ENCODE assay signal across 9 cellular contexts in the genomic region with DNA sequence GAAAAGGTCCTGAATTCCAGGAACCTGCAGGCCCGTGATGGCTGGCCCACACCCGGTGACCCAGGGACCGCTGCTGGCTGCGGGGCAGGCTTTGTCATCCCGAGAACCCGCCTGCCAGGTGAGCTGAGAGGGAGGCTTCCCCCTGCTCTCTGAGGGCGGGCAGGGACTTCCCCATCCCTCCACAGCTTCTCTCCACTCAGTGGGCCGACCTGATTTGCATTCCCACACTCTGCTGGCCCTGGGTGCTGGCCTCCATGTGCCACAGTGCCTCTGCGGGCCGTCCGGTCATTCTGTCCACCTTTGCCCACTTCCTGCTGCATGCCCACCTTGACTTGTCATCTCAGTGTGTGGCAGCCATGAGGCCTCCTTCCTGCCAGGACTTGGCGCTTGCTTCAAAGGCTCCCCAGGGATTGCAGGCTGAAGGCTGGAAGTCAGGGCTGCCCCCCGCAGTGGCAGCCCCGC. TPM values are rescaled to one million over a fixed set of nuclear protein-coding genes. Genes with fewer than 3 reads are reported as not detected.
DNase-seq lines count a peak whose midpoint lies in the region; ATAC-seq and TF ChIP-seq lines count a peak whose summit lies in the region.
"Had no signal": no experiment of that assay in that cellular context is flagged by ENCODE, and none has a peak within 500 bp of the region (broad histone marks: within the 10 kb centered on the region; RNA-seq: fewer than 3 reads in every experiment).

No MANE protein-coding gene starts in this region.

- DNase-seq in mucosa of descending colon: no peak
- DNase-seq in AG08396 (ENCODE audit: low spot score): no peak
- DNase-seq in NCI-H510A treated with DMSO at 0.1 percent for 48 hours (lab: John Stamatoyannopoulos, UW): no peak
- no peak for DNase-seq in chondrocyte (ENCODE audit: low spot score)
- no peak for DNase-seq in HEK293T (ENCODE audit: extremely low spot score)

- no peaks in the 10 kb centered on the region for H3K9me3 Mint-ChIP-seq in chondrocyte (ENCODE audit: low read depth)

- no peaks in the 10 kb centered on the region for H3K27me3 Mint-ChIP-seq in chondrocyte (ENCODE audit: low read depth)

- peaks cover 49% of the 10 kb centered on the region for H3K4me1 Mint-ChIP-seq in chondrocyte (ENCODE audit: low read depth)

- no peak overlapping the region for H3K27ac Mint-ChIP-seq in chondrocyte (ENCODE audit: unreplicated experiment)

- H3K4me3 ChIP-seq in mucosa of descending colon: no peak overlapping the region

- peaks cover 9% of the 10 kb centered on the region for H3K4me1 ChIP-seq in mucosa of descending colon (ENCODE audit: low read depth)

- POLR2A ChIA-PET in HEK293T (lab: Yijun Ruan, JAX): no interaction called here

- no peaks in the 10 kb centered on the region for H3K36me3 Mint-ChIP-seq in chondrocyte (ENCODE audit: low read depth)

- no peaks in the 10 kb centered on the region for H3K36me3 ChIP-seq in mucosa of descending colon (ENCODE audit: low read depth)

- TF ChIP-seq CTCF in mucosa of descending colon (IDR thresholded peaks at IDR 0.05) (no peak), chondrocyte (IDR thresholded peaks at IDR 0.05) (no peak)

- H3K4me3 Mint-ChIP-seq in chondrocyte (ENCODE audit: unreplicated experiment): no peak overlapping the region

- CTCF ChIA-PET in HEK293T (lab: Yijun Ruan, JAX): no interaction called here

- H3K9me3 ChIP-seq in mucosa of descending colon: no peaks in the 10 kb centered on the region

- intact Hi-C loops in mucosa of descending colon (cut with DNase I, micrococcal nuclease): no loop called here

- ATAC-seq in GM18508 (IDR thresholded peaks at IDR 0.05; ENCODE audit: insufficient read depth, unreplicated experiment) (peak; percentile 72), GM21381 (IDR thresholded peaks at IDR 0.05; ENCODE audit: unreplicated experiment) (peak; percentile 91), HG03354 (IDR thresholded peaks at IDR 0.05; ENCODE audit: poor library complexity, severe bottlenecking, unreplicated experiment) (peak; percentile 85), mucosa of descending colon (peak; percentile 29)
- ATAC-seq: left colon had no signal

TF ChIP-seq in HEK293T, 16 proteins besides CTCF, POLR2A, EP300 and RAD21:
- TF ChIP-seq CTBP1 (IDR thresholded peaks at IDR 0.05; ENCODE audit: borderline replicate concordance) (no peak), FOXA1 (IDR thresholded peaks at IDR 0.05) (no peak), NFRKB (IDR thresholded peaks at IDR 0.05) (no peak), LEF1 (IDR thresholded peaks at IDR 0.05; ENCODE audit: borderline replicate concordance) (no peak), HDGF (IDR thresholded peaks at IDR 0.05; ENCODE audit: borderline replicate concordance) (no peak), ELF4 (IDR thresholded peaks at IDR 0.05) (no peak), ARNT (IDR thresholded peaks at IDR 0.05) (no peak), SUZ12 (IDR thresholded peaks at IDR 0.05) (no peak), FOXM1 (IDR thresholded peaks at IDR 0.05; ENCODE audit: borderline replicate concordance) (no peak), ZNF384 (IDR thresholded peaks at IDR 0.05) (no peak), BHLHE40 (IDR thresholded peaks at IDR 0.05; ENCODE audit: borderline replicate concordance) (no peak), TARDBP (IDR thresholded peaks at IDR 0.05) (no peak)
- TF ChIP-seq, protein P1, sequence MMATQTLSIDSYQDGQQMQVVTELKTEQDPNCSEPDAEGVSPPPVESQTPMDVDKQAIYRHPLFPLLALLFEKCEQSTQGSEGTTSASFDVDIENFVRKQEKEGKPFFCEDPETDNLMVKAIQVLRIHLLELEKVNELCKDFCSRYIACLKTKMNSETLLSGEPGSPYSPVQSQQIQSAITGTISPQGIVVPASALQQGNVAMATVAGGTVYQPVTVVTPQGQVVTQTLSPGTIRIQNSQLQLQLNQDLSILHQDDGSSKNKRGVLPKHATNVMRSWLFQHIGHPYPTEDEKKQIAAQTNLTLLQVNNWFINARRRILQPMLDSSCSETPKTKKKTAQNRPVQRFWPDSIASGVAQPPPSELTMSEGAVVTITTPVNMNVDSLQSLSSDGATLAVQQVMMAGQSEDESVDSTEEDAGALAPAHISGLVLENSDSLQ (IDR thresholded peaks at IDR 0.05): no peak

RNA-seq across cellular contexts. Expression of gene PALD1, which starts 35.3 kb away (rescaled TPM):
- total RNA-seq in mucosa of descending colon: 10 to 100 TPM in 1 of 3 donors, 1 to 10 TPM in 2; 1.9 to 15.9 (median 3.2) TPM
- total RNA-seq in chondrocyte: 2.4 to 4.1 TPM (median 4.0 TPM) in 3 replicates

Comparison
In these comparisons a context has a peak if more than half of its experiments do, and no peak if none do; other contexts are left out.
1. ATAC-seq: peak in every context shown above with its lines; median percentile 91 in GM21381; 85 in HG03354; 72 in GM18508; 29 in mucosa of descending colon.